Comparison of ENCODE assay signal across 8 cellular contexts in genomic region chr13:113947321-113948033, GRCh38.
DNase-seq lines count a peak whose midpoint lies in the region; ATAC-seq lines count a peak whose summit lies in the region.

No MANE protein-coding gene starts in this region.

- no peak for ATAC-seq in HG02852 (IDR thresholded peaks at IDR 0.05; ENCODE audit: unreplicated experiment)
- no peak for ATAC-seq in HG03571 (IDR thresholded peaks at IDR 0.05; ENCODE audit: unreplicated experiment)

- DNase-seq in GM03348 (ENCODE audit: low spot score): peak; percentile 91
- DNase-seq in SHP77 treated with DMSO at 0.1 percent for 48 hours (lab: John Stamatoyannopoulos, UW): peak; percentile 35
- DNase-seq in glomerular visceral epithelial cell (ENCODE audit: extremely low spot score): peak; percentile 65
- peak; percentile 43 for DNase-seq in retina
- no peak for DNase-seq in middle frontal gyrus (ENCODE audit: extremely low spot score, low spot score)
- DNase-seq in stimulated activated CD4-positive, alpha-beta T cell treated with anti-CD3 and anti-CD28 coated beads, Interleukin-4, amount 100 ng/mL, for 4 hours: no peak

Comparison
In these comparisons a context has a peak if more than half of its experiments do, and no peak if none do; other contexts are left out.
1. DNase-seq: peak in GM03348 (single experiment), SHP77 treated with DMSO at 0.1 percent for 48 hours (single experiment), glomerular visceral epithelial cell (single experiment) and retina (single experiment); none in middle frontal gyrus (single experiment) and stimulated activated CD4-positive, alpha-beta T cell treated with anti-CD3 and anti-CD28 coated beads, Interleukin-4, amount 100 ng/mL, for 4 hours (0 of 2).